Comparison of ENCODE assay signal across 3 cellular contexts in genomic region chr6:113248532-113248931, GRCh38.
"Had no signal": no experiment of that assay in that cellular context is flagged by ENCODE, and none has a peak within 500 bp of the region (broad histone marks: within the 10 kb centered on the region; RNA-seq: fewer than 3 reads in every experiment).

No MANE protein-coding gene starts in this region.

- ATAC-seq: GM12878 had no signal

- H3K4me3 ChIP-seq: GM12878 had no signal

- DNase-seq: GDM1, GF-D8 had no signal
